In the genomic region with DNA sequence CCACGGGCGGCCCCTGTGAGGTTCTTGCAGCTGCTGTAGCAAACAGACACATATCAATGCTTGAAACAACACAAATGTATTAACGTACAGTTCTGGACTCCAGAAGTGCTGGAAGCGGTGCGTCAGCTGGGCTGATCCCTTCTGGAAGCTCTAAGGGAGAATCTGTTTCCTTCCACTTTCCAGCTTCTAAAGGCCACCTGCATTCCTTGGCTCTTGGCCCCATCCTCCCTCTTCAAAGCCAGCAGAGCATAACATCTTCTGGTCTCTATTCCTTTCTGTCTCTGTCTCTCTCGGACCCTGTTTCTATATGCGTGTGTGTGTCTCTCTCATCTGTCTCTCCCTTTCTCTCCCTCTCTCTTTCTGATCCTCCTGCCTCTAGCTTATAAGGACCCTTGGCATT, we compare ENCODE assay signal across 16 cellular contexts.
A peak's percentile ranks its signal among the peaks of the same experiment; 100 is the strongest.
DNase-seq lines count a peak whose midpoint lies in the region; ATAC-seq and TF ChIP-seq lines count a peak whose summit lies in the region.
"Had no signal": no experiment of that assay in that cellular context is flagged by ENCODE, and none has a peak within 500 bp of the region (broad histone marks: within the 10 kb centered on the region; RNA-seq: fewer than 3 reads in every experiment).

No MANE protein-coding gene starts in this region.

- H3K4me3 Mint-ChIP-seq in chondrocyte (ENCODE audit: unreplicated experiment): no peak overlapping the region
- H3K4me3 Mint-ChIP-seq: CD4-positive, CD25-positive, alpha-beta regulatory T cell; CD8-positive, alpha-beta T cell had no signal

- no peaks in the 10 kb centered on the region for H3K27me3 Mint-ChIP-seq in chondrocyte (ENCODE audit: low read depth)
- H3K27me3 Mint-ChIP-seq: CD4-positive, CD25-positive, alpha-beta regulatory T cell had no signal

- no peak overlapping the region for H3K14ac ChIP-seq in neuronal stem cell (ENCODE audit: low read length)

- H4K91ac ChIP-seq in neuronal stem cell (ENCODE audit: low read depth, low read length, poor library complexity): no peak overlapping the region

- peak overlapping the region; percentile 63 for H3K27ac Mint-ChIP-seq in chondrocyte (ENCODE audit: unreplicated experiment)
- H3K27ac Mint-ChIP-seq: CD4-positive, CD25-positive, alpha-beta regulatory T cell; CD8-positive, alpha-beta T cell had no signal

- H2BK120ac ChIP-seq in neuronal stem cell (ENCODE audit: low read depth, low read length): no peak overlapping the region

- H2AFZ ChIP-seq in neuronal stem cell (ENCODE audit: low read length): no peak overlapping the region

- H3K79me1 ChIP-seq in neuronal stem cell (ENCODE audit: low read depth, low read length): peaks cover 2% of the 10 kb centered on the region

- no peak overlapping the region for H3K4me2 ChIP-seq in neuronal stem cell (ENCODE audit: insufficient read depth, low read length, poor library complexity, severe bottlenecking)
- H3K4me2 ChIP-seq: A549 had no signal

- WGBS in neuronal stem cell (ENCODE audit: extremely low coverage in 2 of 2, insufficient read length in 2 of 2, insufficient replicate concordance in 1 of 2), 2 donors: no CpG with 5 or more reads among the region's 7 CpGs
- 92 to 96% (median 95%) methylated on average over 7 of the region's 7 CpGs for WGBS in spleen, 5 donors
- WGBS in heart left ventricle, 4 donors: 87 to 97% (median 94%) methylated on average over 7 of the region's 7 CpGs

- H3K9me3 ChIP-seq in HEK293 (ENCODE audit: control insufficient read depth, insufficient read depth, low read depth, low read length) (no peaks in the 10 kb centered on the region), neuronal stem cell (replicated peaks in 1 of 2; ENCODE audit: control insufficient read depth in 2 of 2, insufficient read depth in 1 of 2, low read depth in 1 of 2, low read length in 2 of 2) (peaks cover 0 to 7% of the 10 kb centered on the region in 2 donors), spleen (peaks cover 0 to 8% (median 2%) of the 10 kb centered on the region in 8 donors), heart left ventricle (peaks cover 0 to 9% (median 0%) of the 10 kb centered on the region in 12 donors)
- H3K9me3 ChIP-seq: A549, Caco-2, HAP-1 had no signal

- no peak overlapping the region for H3K18ac ChIP-seq in neuronal stem cell (ENCODE audit: low read length)

- H3K4me3 ChIP-seq in HEK293 (ENCODE audit: low read depth, low read length): no peak overlapping the region
- H3K4me3 ChIP-seq in neuronal stem cell (ENCODE audit: low read length in 2 of 2): no peak overlapping the region
- H3K4me3 ChIP-seq in spleen: no peak overlapping the region
- H3K4me3 ChIP-seq in heart left ventricle: no peak overlapping the region
- H3K4me3 ChIP-seq: A549, HAP-1 had no signal

- no peak overlapping the region for H2BK12ac ChIP-seq in neuronal stem cell (ENCODE audit: low read length)

- no peak for ATAC-seq in heart left ventricle
- ATAC-seq: A549; CD8-positive, alpha-beta T cell had no signal

- intact Hi-C loops in spleen (cut with DNase I; ENCODE audit: low total_unique reads): no loop called here
- intact Hi-C loops in heart left ventricle (cut with DNase I): no loop called here

- H3K36me3 ChIP-seq in HEK293 (ENCODE audit: control insufficient read depth in 2 of 2, insufficient read depth in 1 of 2, low read length in 2 of 2) (no peaks in the 10 kb centered on the region), neuronal stem cell (replicated peaks in 1 of 2; ENCODE audit: control insufficient read depth in 2 of 2, insufficient read depth in 2 of 2, low read length in 2 of 2) (no peaks in the 10 kb centered on the region), spleen (no peaks in the 10 kb centered on the region), heart left ventricle (no peaks in the 10 kb centered on the region)
- H3K36me3 ChIP-seq: HAP-1 had no signal

- DNase-seq in chondrocyte (ENCODE audit: low spot score) (no peak), neuronal stem cell (ENCODE audit: low spot score) (no peak), spleen (no peak), GF-D8 (lab: John Stamatoyannopoulos, UW) (no peak), heart left ventricle (no peak)
- DNase-seq: 8988T; ACHN; Caco-2; CD4-positive, CD25-positive, alpha-beta regulatory T cell; CD8-positive, alpha-beta T cell; DMS153; GOT3 had no signal

- POLR2A ChIA-PET in HEK293 (lab: Yijun Ruan, JAX): no interaction called here

- no peak overlapping the region for H2BK5ac ChIP-seq in neuronal stem cell (ENCODE audit: low read length)

- CTCF ChIA-PET in HEK293 (lab: Yijun Ruan, JAX): interaction anchor here (1.2 kb wide), 1 partner anchor 96 kb away, joined by 3 read pairs; no protein-coding TSS in a partner anchor

- H3K4me1 ChIP-seq in HEK293 (ENCODE audit: control insufficient read depth, insufficient read depth, low read length) (no peaks in the 10 kb centered on the region), neuronal stem cell (ENCODE audit: control insufficient read depth in 2 of 2, insufficient read depth in 1 of 2, low read depth in 1 of 2, low read length in 2 of 2) (peaks cover 0 to 8% of the 10 kb centered on the region in 2 donors), spleen (peaks cover 0 to 24% (median 17%) of the 10 kb centered on the region in 6 donors), heart left ventricle (peaks cover 0 to 16% (median 8%) of the 10 kb centered on the region in 12 donors)
- H3K4me1 ChIP-seq: HAP-1 had no signal

- peaks cover 6% of the 10 kb centered on the region for H3K36me3 Mint-ChIP-seq in chondrocyte (ENCODE audit: low read depth)
- H3K36me3 Mint-ChIP-seq: CD4-positive, CD25-positive, alpha-beta regulatory T cell; CD8-positive, alpha-beta T cell had no signal

- no peak overlapping the region for H3K27ac ChIP-seq in HEK293 (ENCODE audit: extremely low read depth, low read depth, low read length)
- H3K27ac ChIP-seq in neuronal stem cell (replicated peaks; ENCODE audit: low read length): no peak overlapping the region
- H3K27ac ChIP-seq in spleen: no peak overlapping the region
- no peak overlapping the region for H3K27ac ChIP-seq in heart left ventricle
- H3K27ac ChIP-seq: A549, C4-2B had no signal

- H2AK5ac ChIP-seq in neuronal stem cell (ENCODE audit: low read depth, low read length): peak overlapping the region; percentile 1

- H4K8ac ChIP-seq in neuronal stem cell (ENCODE audit: low read depth, low read length): no peak overlapping the region

- no peak overlapping the region for H3K23ac ChIP-seq in neuronal stem cell (ENCODE audit: low read depth, low read length, poor library complexity)

- TF ChIP-seq POLR2A in spleen (IDR thresholded peaks at IDR 0.05) (no peak), heart left ventricle (IDR thresholded peaks at IDR 0.05) (no peak)

- H3K27me3 ChIP-seq in neuronal stem cell (ENCODE audit: control insufficient read depth in 3 of 3, insufficient read depth in 3 of 3, low read depth in 1 of 3, low read length in 3 of 3) (peaks cover 0 to 12% (median 0%) of the 10 kb centered on the region in 3 experiments), spleen (replicated peaks in 1 of 7) (no peaks in the 10 kb centered on the region), heart left ventricle (no peaks in the 10 kb centered on the region)

- TF ChIP-seq CTCF in HEK293 (tag by site-specific recombination; IDR thresholded peaks at IDR 0.05): no peak
- TF ChIP-seq CTCF in chondrocyte (IDR thresholded peaks at IDR 0.05): no peak
- TF ChIP-seq CTCF in spleen (IDR thresholded peaks at IDR 0.05 in 8 of 11, conservative IDR thresholded peaks at IDR 0.05 in 3 of 11): no peak
- no peak for TF ChIP-seq CTCF in heart left ventricle (IDR thresholded peaks at IDR 0.05)

- no peak overlapping the region for H2BK15ac ChIP-seq in neuronal stem cell (ENCODE audit: low read length)

- no peak overlapping the region for H3K4ac ChIP-seq in neuronal stem cell (ENCODE audit: low read length)

- peaks cover 35% of the 10 kb centered on the region for H3K4me1 Mint-ChIP-seq in chondrocyte (ENCODE audit: low read depth)

- H3K9ac ChIP-seq in neuronal stem cell (ENCODE audit: low read depth, low read length, poor library complexity): no peak overlapping the region

- H3K9me3 Mint-ChIP-seq in chondrocyte (ENCODE audit: low read depth): peaks cover 8% of the 10 kb centered on the region

TF ChIP-seq in HEK293, 187 proteins besides CTCF, POLR2A, EP300 and RAD21:
- TF ChIP-seq SETDB1 (IDR thresholded peaks at IDR 0.05; ENCODE audit: insufficient read length, low read length): peak; percentile 71
- TF ChIP-seq, protein P1, sequence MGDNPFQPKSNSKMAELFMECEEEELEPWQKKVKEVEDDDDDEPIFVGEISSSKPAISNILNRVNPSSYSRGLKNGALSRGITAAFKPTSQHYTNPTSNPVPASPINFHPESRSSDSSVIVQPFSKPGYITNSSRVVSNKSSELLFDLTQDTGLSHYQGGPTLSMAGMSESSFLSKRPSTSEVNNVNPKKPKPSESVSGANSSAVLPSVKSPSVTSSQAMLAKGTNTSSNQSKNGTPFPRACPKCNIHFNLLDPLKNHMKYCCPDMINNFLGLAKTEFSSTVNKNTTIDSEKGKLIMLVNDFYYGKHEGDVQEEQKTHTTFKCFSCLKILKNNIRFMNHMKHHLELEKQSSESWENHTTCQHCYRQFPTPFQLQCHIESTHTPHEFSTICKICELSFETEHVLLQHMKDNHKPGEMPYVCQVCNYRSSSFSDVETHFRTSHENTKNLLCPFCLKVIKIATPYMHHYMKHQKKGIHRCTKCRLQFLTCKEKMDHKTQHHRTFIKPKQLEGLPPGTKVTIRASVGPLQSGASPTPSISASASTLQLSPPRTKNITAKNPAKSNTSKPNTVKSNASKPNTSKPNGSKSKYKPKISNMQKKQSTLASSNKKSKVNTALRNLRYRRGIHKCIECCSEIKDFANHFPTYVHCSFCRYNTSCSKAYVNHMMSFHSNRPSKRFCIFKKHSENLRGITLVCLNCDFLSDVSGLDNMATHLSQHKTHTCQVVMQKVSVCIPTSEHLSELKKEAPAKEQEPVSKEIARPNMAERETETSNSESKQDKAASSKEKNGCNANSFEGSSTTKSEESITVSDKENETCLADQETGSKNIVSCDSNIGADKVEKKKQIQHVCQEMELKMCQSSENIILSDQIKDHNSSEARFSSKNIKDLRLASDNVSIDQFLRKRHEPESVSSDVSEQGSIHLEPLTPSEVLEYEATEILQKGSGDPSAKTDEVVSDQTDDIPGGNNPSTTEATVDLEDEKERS (tag by site-specific recombination; IDR thresholded peaks at IDR 0.05): peak; percentile 88; the same call in 1 of the 2 replicates
- no peak for TF ChIP-seq ZNF10 (tag by site-specific recombination; IDR thresholded peaks at IDR 0.05)
